Comparison of ENCODE assay signal across 9 cellular contexts in the genomic region with DNA sequence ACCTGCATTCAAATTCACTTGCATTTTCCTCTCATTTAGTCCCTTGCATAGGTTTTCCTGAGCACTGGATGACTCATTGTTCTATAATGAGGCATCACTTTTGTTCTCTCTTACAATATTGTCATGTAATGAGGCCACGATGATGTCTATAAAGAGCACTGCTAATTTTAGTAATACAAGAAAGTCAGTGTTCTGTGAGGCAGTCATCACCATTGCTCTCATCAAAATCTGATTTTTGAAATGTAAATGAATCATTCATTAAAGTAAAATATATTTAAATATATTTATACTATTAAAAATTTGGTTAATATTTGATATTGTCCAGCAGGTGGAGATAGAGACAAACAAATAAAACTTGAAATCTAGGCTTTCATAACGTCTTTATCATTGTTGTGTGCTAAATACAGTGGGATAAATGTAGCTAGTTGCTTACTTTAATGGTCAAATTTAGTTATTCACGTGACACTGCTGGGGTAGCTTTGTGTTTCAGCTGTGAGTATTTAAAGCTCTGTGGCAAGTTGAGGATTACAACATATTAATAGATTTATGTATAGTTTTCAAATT.
DNase-seq lines count a peak whose midpoint lies in the region; ATAC-seq, FAIRE-seq and TF ChIP-seq lines count a peak whose summit lies in the region.
"Had no signal": no experiment of that assay in that cellular context is flagged by ENCODE, and none has a peak within 500 bp of the region (broad histone marks: within the 10 kb centered on the region; RNA-seq: fewer than 3 reads in every experiment).

No MANE protein-coding gene starts in this region.

- H3K4me3 ChIP-seq in DND-41 (ENCODE audit: low read depth in 1 of 2, low read length in 2 of 2), result no peak overlapping the region

- DNase-seq in DND-41, result no peak
- peak; percentile 81 for DNase-seq in RKO (ENCODE audit: low spot score)
- peak; percentile 57 for DNase-seq in fibroblast of gingiva (ENCODE audit: low read depth)
- DNase-seq in pons (ENCODE audit: low spot score), result peak; percentile 75
- DNase-seq in HuH-7.5 (ENCODE audit: low spot score), result no peak
- no peak for DNase-seq in HTR-8/SVneo (ENCODE audit: insufficient read length, low spot score)

- TF ChIP-seq CTCF in DND-41 (IDR thresholded peaks at IDR 0.05; ENCODE audit: borderline replicate concordance, extremely low read depth, low read length, poor library complexity, severe bottlenecking), result no peak

- no peaks in the 10 kb centered on the region for H3K9me3 ChIP-seq in DND-41 (ENCODE audit: insufficient read depth, low read length, severe bottlenecking)

- H3K27me3 ChIP-seq in DND-41 (ENCODE audit: insufficient read depth, low read length, poor library complexity), result no peaks in the 10 kb centered on the region

- H3K36me3 ChIP-seq in DND-41 (ENCODE audit: insufficient read depth, low read length), result peaks cover 84% of the 10 kb centered on the region

- no peak for FAIRE-seq in HTR-8/SVneo (lab: Jason Lieb, UNC)

- no peaks in the 10 kb centered on the region for H3K4me1 ChIP-seq in DND-41 (ENCODE audit: insufficient read depth, low read length)

- ATAC-seq in DND-41 (ENCODE audit: insufficient read depth, low read depth) (peak; percentile 41; the same call in 2 of the 3 replicates), HG02759 (IDR thresholded peaks at IDR 0.05; ENCODE audit: unreplicated experiment) (peak; percentile 40), HG02840 (IDR thresholded peaks at IDR 0.05; ENCODE audit: low FRiP score, unreplicated experiment) (no peak)
- ATAC-seq: Panc1 had no signal

- no peak overlapping the region for H2AFZ ChIP-seq in DND-41 (ENCODE audit: low read depth, low read length)

- no peak overlapping the region for H3K4me2 ChIP-seq in DND-41 (ENCODE audit: insufficient read depth, low read length)

- H3K27ac ChIP-seq in DND-41 (ENCODE audit: low read length), result no peak overlapping the region

- H3K79me2 ChIP-seq in DND-41 (ENCODE audit: insufficient read depth, low read length), result no peaks in the 10 kb centered on the region

- no peaks in the 10 kb centered on the region for H4K20me1 ChIP-seq in DND-41 (ENCODE audit: insufficient read depth, low read length)

- H3K9ac ChIP-seq in DND-41 (ENCODE audit: low read depth, low read length), result no peak overlapping the region

Comparison
In these comparisons a context has a peak if more than half of its experiments do, and no peak if none do; other contexts are left out.
1. DNase-seq: peak in RKO (single experiment), fibroblast of gingiva (single experiment) and pons (single experiment); none in DND-41 (single experiment), HuH-7.5 (single experiment) and HTR-8/SVneo (single experiment).